In the genomic region with DNA sequence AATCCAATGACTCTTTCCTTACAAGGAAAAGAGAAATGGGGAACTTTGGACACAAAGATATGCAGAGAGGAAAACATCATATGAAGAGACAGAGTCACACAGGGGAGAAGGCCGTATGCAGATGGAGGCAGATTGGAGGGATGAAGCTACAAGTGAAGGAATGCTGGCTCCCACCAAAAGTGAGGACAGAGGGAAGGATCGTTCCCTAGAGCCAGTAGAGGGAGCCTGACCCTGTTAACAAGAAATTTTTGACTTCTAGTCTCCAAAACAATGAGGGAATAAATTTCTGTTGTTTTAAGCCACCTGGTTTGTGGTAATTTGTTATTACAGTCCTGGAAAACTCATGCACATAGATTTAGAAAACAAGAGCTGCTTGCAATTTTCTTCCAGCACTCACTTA, we compare ENCODE assay signal across 1 cellular context.
TF ChIP-seq lines count a peak whose summit lies in the region.

No MANE protein-coding gene starts in this region.

TF ChIP-seq in GM23338, 12 proteins besides CTCF, POLR2A, EP300 and RAD21 (continued from another document):
- TF ChIP-seq, protein P1, sequence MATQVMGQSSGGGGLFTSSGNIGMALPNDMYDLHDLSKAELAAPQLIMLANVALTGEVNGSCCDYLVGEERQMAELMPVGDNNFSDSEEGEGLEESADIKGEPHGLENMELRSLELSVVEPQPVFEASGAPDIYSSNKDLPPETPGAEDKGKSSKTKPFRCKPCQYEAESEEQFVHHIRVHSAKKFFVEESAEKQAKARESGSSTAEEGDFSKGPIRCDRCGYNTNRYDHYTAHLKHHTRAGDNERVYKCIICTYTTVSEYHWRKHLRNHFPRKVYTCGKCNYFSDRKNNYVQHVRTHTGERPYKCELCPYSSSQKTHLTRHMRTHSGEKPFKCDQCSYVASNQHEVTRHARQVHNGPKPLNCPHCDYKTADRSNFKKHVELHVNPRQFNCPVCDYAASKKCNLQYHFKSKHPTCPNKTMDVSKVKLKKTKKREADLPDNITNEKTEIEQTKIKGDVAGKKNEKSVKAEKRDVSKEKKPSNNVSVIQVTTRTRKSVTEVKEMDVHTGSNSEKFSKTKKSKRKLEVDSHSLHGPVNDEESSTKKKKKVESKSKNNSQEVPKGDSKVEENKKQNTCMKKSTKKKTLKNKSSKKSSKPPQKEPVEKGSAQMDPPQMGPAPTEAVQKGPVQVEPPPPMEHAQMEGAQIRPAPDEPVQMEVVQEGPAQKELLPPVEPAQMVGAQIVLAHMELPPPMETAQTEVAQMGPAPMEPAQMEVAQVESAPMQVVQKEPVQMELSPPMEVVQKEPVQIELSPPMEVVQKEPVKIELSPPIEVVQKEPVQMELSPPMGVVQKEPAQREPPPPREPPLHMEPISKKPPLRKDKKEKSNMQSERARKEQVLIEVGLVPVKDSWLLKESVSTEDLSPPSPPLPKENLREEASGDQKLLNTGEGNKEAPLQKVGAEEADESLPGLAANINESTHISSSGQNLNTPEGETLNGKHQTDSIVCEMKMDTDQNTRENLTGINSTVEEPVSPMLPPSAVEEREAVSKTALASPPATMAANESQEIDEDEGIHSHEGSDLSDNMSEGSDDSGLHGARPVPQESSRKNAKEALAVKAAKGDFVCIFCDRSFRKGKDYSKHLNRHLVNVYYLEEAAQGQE (IDR thresholded peaks at IDR 0.05; ENCODE audit: unreplicated experiment) = no peak
- TF ChIP-seq ZNF331 (CRISPR knock-in tag; IDR thresholded peaks at IDR 0.05; ENCODE audit: low read depth) = no peak
- TF ChIP-seq, protein P2, sequence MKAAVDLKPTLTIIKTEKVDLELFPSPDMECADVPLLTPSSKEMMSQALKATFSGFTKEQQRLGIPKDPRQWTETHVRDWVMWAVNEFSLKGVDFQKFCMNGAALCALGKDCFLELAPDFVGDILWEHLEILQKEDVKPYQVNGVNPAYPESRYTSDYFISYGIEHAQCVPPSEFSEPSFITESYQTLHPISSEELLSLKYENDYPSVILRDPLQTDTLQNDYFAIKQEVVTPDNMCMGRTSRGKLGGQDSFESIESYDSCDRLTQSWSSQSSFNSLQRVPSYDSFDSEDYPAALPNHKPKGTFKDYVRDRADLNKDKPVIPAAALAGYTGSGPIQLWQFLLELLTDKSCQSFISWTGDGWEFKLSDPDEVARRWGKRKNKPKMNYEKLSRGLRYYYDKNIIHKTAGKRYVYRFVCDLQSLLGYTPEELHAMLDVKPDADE (IDR thresholded peaks at IDR 0.05) = no peak
- no peak for TF ChIP-seq JUNB (IDR thresholded peaks at IDR 0.05; ENCODE audit: unreplicated experiment)
- no peak for TF ChIP-seq STAT1 (IDR thresholded peaks at IDR 0.05; ENCODE audit: unreplicated experiment)
- TF ChIP-seq ZNF114 (CRISPR knock-in tag; IDR thresholded peaks at IDR 0.05) = no peak
- TF ChIP-seq EZH2phosphoT487 (IDR thresholded peaks at IDR 0.05; ENCODE audit: unreplicated experiment) = no peak
